In genomic region chr18:48815581-48816324, GRCh38 we compare ENCODE assay signal across 13 cellular contexts.
A peak's percentile ranks its signal among the peaks of the same experiment; 100 is the strongest.
DNase-seq lines count a peak whose midpoint lies in the region; ATAC-seq and TF ChIP-seq lines count a peak whose summit lies in the region.
"Had no signal": no experiment of that assay in that cellular context is flagged by ENCODE, and none has a peak within 500 bp of the region (broad histone marks: within the 10 kb centered on the region; RNA-seq: fewer than 3 reads in every experiment).

No MANE protein-coding gene starts in this region.

- no peak overlapping the region for H3K27ac ChIP-seq in gastrocnemius medialis
- no peak overlapping the region for H3K27ac ChIP-seq in trophoblast cell (ENCODE audit: low read depth, low read length)
- H3K27ac ChIP-seq: body of pancreas, esophagus muscularis mucosa, SJCRH30 had no signal

- H4K12ac ChIP-seq in trophoblast cell (ENCODE audit: low read depth, low read length): no peak overlapping the region

- no peak overlapping the region for H2BK120ac ChIP-seq in trophoblast cell (ENCODE audit: insufficient read depth, low read length, poor library complexity)

- no peak overlapping the region for H2BK5ac ChIP-seq in trophoblast cell (ENCODE audit: low read depth, low read length, poor library complexity)

- ATAC-seq in central memory CD8-positive, alpha-beta T cell (replicated peaks; ENCODE audit: extremely low read depth, poor library complexity, severe bottlenecking): no peak
- peak; percentile 48 to 79 for ATAC-seq in gastrocnemius medialis
- no peak for ATAC-seq in GM18870 (IDR thresholded peaks at IDR 0.05; ENCODE audit: unreplicated experiment)
- no peak for ATAC-seq in HG03159 (IDR thresholded peaks at IDR 0.05; ENCODE audit: unreplicated experiment)
- ATAC-seq: body of pancreas had no signal

- H3K9me3 ChIP-seq in gastrocnemius medialis (no peaks in the 10 kb centered on the region), trophoblast cell (ENCODE audit: insufficient read depth, low read depth, low read length) (no peaks in the 10 kb centered on the region)
- H3K9me3 ChIP-seq: body of pancreas, esophagus muscularis mucosa, SJCRH30 had no signal

- H3K36me3 ChIP-seq in gastrocnemius medialis: peaks cover 0 to 7% of the 10 kb centered on the region in 2 donors
- H3K36me3 ChIP-seq in trophoblast cell (ENCODE audit: control insufficient read depth in 1 of 2, insufficient read depth in 2 of 2, low read length in 2 of 2): peaks cover 5 to 16% of the 10 kb centered on the region in 2 experiments
- H3K36me3 ChIP-seq: SJCRH30 had no signal

- no peaks in the 10 kb centered on the region for H3K27me3 ChIP-seq in gastrocnemius medialis
- no peaks in the 10 kb centered on the region for H3K27me3 ChIP-seq in trophoblast cell (ENCODE audit: insufficient read depth, low read length)
- H3K27me3 ChIP-seq: body of pancreas, esophagus muscularis mucosa, SJCRH30 had no signal

- H3K4me3 ChIP-seq in gastrocnemius medialis (no peak overlapping the region), trophoblast cell (ENCODE audit: low read depth, low read length) (no peak overlapping the region)
- H3K4me3 ChIP-seq: body of pancreas, esophagus muscularis mucosa, SJCRH30 had no signal

- no peak overlapping the region for H2BK12ac ChIP-seq in trophoblast cell (ENCODE audit: low read length)

- no peak for TF ChIP-seq POLR2A in gastrocnemius medialis (IDR thresholded peaks at IDR 0.05)

- peaks cover 5 to 11% of the 10 kb centered on the region in 2 donors for H3K4me1 ChIP-seq in gastrocnemius medialis
- H3K4me1 ChIP-seq in trophoblast cell (ENCODE audit: control insufficient read depth in 1 of 2, insufficient read depth in 2 of 2, low read length in 2 of 2): no peaks in the 10 kb centered on the region
- H3K4me1 ChIP-seq: body of pancreas, SJCRH30 had no signal

- peak overlapping the region; percentile 100 for H3K27ac Mint-ChIP-seq in central memory CD8-positive, alpha-beta T cell (ENCODE audit: low read depth)

- WGBS in trophoblast cell (ENCODE audit: extremely low coverage, insufficient coverage, insufficient read length): no CpG with 5 or more reads among the region's 5 CpGs

- no peak overlapping the region for H3K14ac ChIP-seq in trophoblast cell (ENCODE audit: low read length)

- H3K18ac ChIP-seq in trophoblast cell (ENCODE audit: low read length): no peak overlapping the region

- H4K8ac ChIP-seq in trophoblast cell (ENCODE audit: low read depth, low read length): no peak overlapping the region

- peaks cover 71% of the 10 kb centered on the region for H3K4me1 Mint-ChIP-seq in central memory CD8-positive, alpha-beta T cell

- H3K9me3 Mint-ChIP-seq in central memory CD8-positive, alpha-beta T cell: no peaks in the 10 kb centered on the region

- in situ Hi-C loops in gastrocnemius medialis (cut with MboI; ENCODE audit: low sequenced_read_pairs in 4 of 4): no loop called here

- no peak for TF ChIP-seq CTCF in gastrocnemius medialis (IDR thresholded peaks at IDR 0.05 in 4 of 5, conservative IDR thresholded peaks at IDR 0.05 in 1 of 5)

- H3K23ac ChIP-seq in trophoblast cell (ENCODE audit: low read length): no peak overlapping the region

- H3K9ac ChIP-seq in trophoblast cell (ENCODE audit: low read length): no peak overlapping the region

- no peak overlapping the region for H3K4me2 ChIP-seq in trophoblast cell (ENCODE audit: low read length)

- H3K4ac ChIP-seq in trophoblast cell (ENCODE audit: low read depth, low read length): no peak overlapping the region

- peaks cover 20% of the 10 kb centered on the region for H3K36me3 Mint-ChIP-seq in central memory CD8-positive, alpha-beta T cell (ENCODE audit: insufficient read depth)

- DNase-seq in EH (ENCODE audit: low read depth): peak; percentile 66
- DNase-seq in RPMI7951 (ENCODE audit: low read depth): peak; percentile 64
- no peak for DNase-seq in central memory CD8-positive, alpha-beta T cell (ENCODE audit: low spot score in 2 of 2)
- peak in 1 of 2 donors; percentile 24 for DNase-seq in gastrocnemius medialis
- DNase-seq in trophoblast cell: no peak
- DNase-seq in NCI-H187 (lab: John Stamatoyannopoulos, UW): no peak
- DNase-seq: Calu3, NCI-H526, SJCRH30 had no signal

- no peak overlapping the region for H4K91ac ChIP-seq in trophoblast cell (ENCODE audit: low read depth, low read length)

- no peaks in the 10 kb centered on the region for H3K27me3 Mint-ChIP-seq in central memory CD8-positive, alpha-beta T cell

- H2AK5ac ChIP-seq in trophoblast cell (ENCODE audit: low read length): no peak overlapping the region

- intact Hi-C loops in gastrocnemius medialis (cut with DNase I; ENCODE audit: low total_unique reads): no loop called here

- H2AFZ ChIP-seq in trophoblast cell (ENCODE audit: insufficient read depth, low read length, poor library complexity): no peak overlapping the region

- H3K79me2 ChIP-seq in trophoblast cell (ENCODE audit: control insufficient read depth, insufficient read depth, low read length, poor library complexity): no peaks in the 10 kb centered on the region

- H3K79me1 ChIP-seq in trophoblast cell (ENCODE audit: low read length): no peaks in the 10 kb centered on the region

- H3K4me3 Mint-ChIP-seq in central memory CD8-positive, alpha-beta T cell: no peak overlapping the region

Comparison
In these comparisons a context has a peak if more than half of its experiments do, and no peak if none do; other contexts are left out.
1. DNase-seq: peak in EH (single experiment) and RPMI7951 (single experiment); none in central memory CD8-positive, alpha-beta T cell (0 of 2), trophoblast cell (0 of 2) and NCI-H187 (0 of 2).
2. ATAC-seq: peak in gastrocnemius medialis (2 of 2); none in central memory CD8-positive, alpha-beta T cell (single experiment), GM18870 (single experiment) and HG03159 (single experiment).